ENCODE assay signal across 30 cellular contexts in the genomic region with DNA sequence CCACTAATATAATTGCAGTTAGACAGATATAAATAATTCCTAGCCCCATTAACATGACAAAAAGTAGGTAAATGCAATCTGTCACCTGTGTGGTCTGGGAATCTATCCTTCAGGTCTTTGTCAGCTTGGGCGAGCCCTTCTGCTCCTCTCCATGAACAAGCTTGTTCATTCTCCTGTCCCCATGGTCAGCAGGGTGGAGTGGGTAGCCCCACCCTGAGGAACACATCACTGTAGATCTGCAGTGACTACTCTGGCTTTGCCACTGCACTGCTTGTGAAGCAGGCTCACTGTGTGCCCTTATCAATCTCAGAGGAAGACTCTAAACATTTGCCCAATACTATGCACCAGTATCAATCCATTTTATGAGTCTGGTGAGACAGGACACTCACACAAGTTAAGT.
"Had no signal": no experiment of that assay in that cellular context is flagged by ENCODE, and none has a peak within 500 bp of the region (broad histone marks: within the 10 kb centered on the region; RNA-seq: fewer than 3 reads in every experiment).

No MANE protein-coding gene starts in this region.

- H3K4me1 ChIP-seq: ascending aorta had no signal

- H3K36me3 Mint-ChIP-seq: activated CD4-positive, alpha-beta memory T cell treated with anti-CD3 and anti-CD28 coated beads for 36 hours; activated naive CD4-positive, alpha-beta T cell treated with anti-CD3 and anti-CD28 coated beads, Interleukin-2, amount 50 U/mL, for 24 hours; activated naive CD8-positive, alpha-beta T cell treated with anti-CD3 and anti-CD28 coated beads, Interleukin-2, amount 10 ng/mL, durations not matched to agents 7 days and 5 days; T-cell had no signal

- H3K27me3 Mint-ChIP-seq: activated B cell treated with CpG ODN at 0.5 μM for 24 hours; activated CD4-positive, alpha-beta memory T cell treated with anti-CD3 and anti-CD28 coated beads for 36 hours had no signal

- DNase-seq: activated B cell treated with CpG ODN at 0.5 μM for 24 hours; activated CD4-positive, alpha-beta memory T cell treated with anti-CD3 and anti-CD28 coated beads for 36 hours; activated CD4-positive, alpha-beta T cell treated with anti-CD3 and anti-CD28 coated beads for 4 hours; activated CD4-positive, alpha-beta T cell treated with anti-CD3 and anti-CD28 coated beads, Interleukin-2, amount 50 U/mL, for 1 hour; activated CD4-positive, CD25-positive, alpha-beta regulatory T cell treated with anti-CD3 and anti-CD28 coated beads, Interleukin-2, amount 50 U/mL, for 72 hours; activated naive CD4-positive, alpha-beta T cell treated with Interleukin-2 at 50 U/mL for 16 hours; activated naive CD8-positive, alpha-beta T cell treated with anti-CD3 and anti-CD28 coated beads, Interleukin-2, amount 10 ng/mL, durations not matched to agents 7 days and 5 days; activated T-cell treated with anti-CD3 and anti-CD28 coated beads for 4 hours; activated T-cell treated with anti-CD3 and anti-CD28 coated beads, Interleukin-2, amount 50 U/mL, for 4 hours; amygdala; cerebellar nuclear complex; Kasumi-1; KG1; MM.1S; MV-4-11; NCI-H1092; NCI-H1436 treated with DMSO at 0.1 percent for 48 hours; NCI-H1694 treated with DMSO at 0.1 percent for 48 hours; NCI-H2029; NCI-H345; NCI-H524 treated with DMSO at 0.1 percent for 48 hours; PC-9; SIG-M5; T-cell; T-helper 17 cell had no signal

- H3K9me3 ChIP-seq: ascending aorta had no signal

- H3K4me1 Mint-ChIP-seq: activated B cell treated with CpG ODN at 0.5 μM for 24 hours; activated naive CD4-positive, alpha-beta T cell treated with anti-CD3 and anti-CD28 coated beads, Interleukin-2, amount 50 U/mL, for 24 hours; activated naive CD8-positive, alpha-beta T cell treated with anti-CD3 and anti-CD28 coated beads, Interleukin-2, amount 10 ng/mL, durations not matched to agents 7 days and 5 days; T-cell; T-helper 17 cell had no signal

- H3K36me3 ChIP-seq: ascending aorta had no signal

- H3K4me3 Mint-ChIP-seq: activated B cell treated with CpG ODN at 0.5 μM for 24 hours; activated CD4-positive, alpha-beta memory T cell treated with anti-CD3 and anti-CD28 coated beads for 36 hours; activated naive CD4-positive, alpha-beta T cell treated with anti-CD3 and anti-CD28 coated beads, Interleukin-2, amount 50 U/mL, for 24 hours; activated naive CD8-positive, alpha-beta T cell treated with anti-CD3 and anti-CD28 coated beads, Interleukin-2, amount 10 ng/mL, durations not matched to agents 7 days and 5 days; activated T-cell treated with anti-CD3 and anti-CD28 coated beads, Interleukin-2, amount 50 U/mL, for 4 hours; activated T-helper 1 cell treated with anti-CD3 and anti-CD28 coated beads, Interleukin-12 subunit alpha, Interleukin-12 subunit beta, Interleukin-2, Interleukin-4 antibody, amounts not matched to agents 30 ng/mL and 10 ng/mL and 1 ng/mL, durations not matched to agents 14 hours and 24 hours and 36 hours; T-cell; T-helper 17 cell had no signal

- H3K9me3 Mint-ChIP-seq: activated CD4-positive, alpha-beta memory T cell treated with anti-CD3 and anti-CD28 coated beads for 36 hours; activated naive CD4-positive, alpha-beta T cell treated with anti-CD3 and anti-CD28 coated beads, Interleukin-2, amount 50 U/mL, for 24 hours; activated naive CD8-positive, alpha-beta T cell treated with anti-CD3 and anti-CD28 coated beads, Interleukin-2, amount 10 ng/mL, durations not matched to agents 7 days and 5 days; activated T-cell treated with anti-CD3 and anti-CD28 coated beads, Interleukin-2, amount 50 U/mL, for 4 hours; activated T-helper 1 cell treated with anti-CD3 and anti-CD28 coated beads, Interleukin-12 subunit alpha, Interleukin-12 subunit beta, Interleukin-2, Interleukin-4 antibody, amounts not matched to agents 30 ng/mL and 10 ng/mL and 1 ng/mL, durations not matched to agents 14 hours and 24 hours and 36 hours had no signal

- H3K4me3 ChIP-seq: ascending aorta, PC-9 had no signal

- H3K27ac ChIP-seq: ascending aorta, PC-9, RWPE1, VCaP had no signal

- H3K27me3 ChIP-seq: ascending aorta had no signal

- H3K27ac Mint-ChIP-seq: activated B cell treated with CpG ODN at 0.5 μM for 24 hours; activated CD4-positive, alpha-beta memory T cell treated with anti-CD3 and anti-CD28 coated beads for 36 hours; activated naive CD4-positive, alpha-beta T cell treated with anti-CD3 and anti-CD28 coated beads, Interleukin-2, amount 50 U/mL, for 24 hours; activated naive CD8-positive, alpha-beta T cell treated with anti-CD3 and anti-CD28 coated beads, Interleukin-2, amount 10 ng/mL, durations not matched to agents 7 days and 5 days; activated T-helper 1 cell treated with anti-CD3 and anti-CD28 coated beads, Interleukin-12 subunit alpha, Interleukin-12 subunit beta, Interleukin-2, Interleukin-4 antibody, amounts not matched to agents 30 ng/mL and 10 ng/mL and 1 ng/mL, durations not matched to agents 14 hours and 24 hours and 36 hours; T-cell; T-helper 17 cell had no signal
